In the genomic region with DNA sequence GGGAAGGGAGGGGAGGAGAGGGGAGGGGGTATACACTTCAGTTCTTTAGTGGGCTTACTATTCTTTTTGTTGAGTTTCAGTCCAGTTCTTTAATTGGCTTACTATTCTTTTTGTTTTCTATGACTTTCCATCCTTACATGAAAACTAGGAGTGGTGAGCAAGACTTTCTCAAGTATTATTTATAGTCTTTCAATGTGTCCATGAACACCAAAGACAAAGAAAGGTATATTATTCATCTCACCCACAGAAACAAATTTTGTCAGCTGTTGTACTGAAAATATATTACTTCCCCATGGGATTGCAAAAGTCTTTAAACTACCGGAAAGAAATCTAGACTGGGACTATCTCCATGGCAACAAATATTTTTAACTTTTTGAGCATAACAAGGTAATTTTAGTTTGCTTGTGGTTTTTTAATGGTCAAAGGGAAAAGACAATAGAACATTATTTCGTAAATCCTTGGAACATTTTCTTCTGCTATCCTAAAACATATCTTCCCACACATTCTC, we compare ENCODE assay signal across 10 cellular contexts. TPM values are rescaled to one million over a fixed set of nuclear protein-coding genes. Genes with fewer than 3 reads are reported as not detected.
DNase-seq lines count a peak whose midpoint lies in the region; TF ChIP-seq lines count a peak whose summit lies in the region.
"Had no signal": no experiment of that assay in that cellular context is flagged by ENCODE, and none has a peak within 500 bp of the region (broad histone marks: within the 10 kb centered on the region; RNA-seq: fewer than 3 reads in every experiment).

No MANE protein-coding gene starts in this region.

- H3K4me3 ChIP-seq in skeletal muscle satellite cell (ENCODE audit: low read length) = no peak overlapping the region
- H3K4me3 ChIP-seq: vagina had no signal

- H3K4me1 ChIP-seq in skeletal muscle satellite cell (ENCODE audit: control insufficient read depth, insufficient read depth, low read length) = peaks cover 33% of the 10 kb centered on the region

- H3K36me3 ChIP-seq in skeletal muscle satellite cell (ENCODE audit: insufficient read depth, low read length) = peaks cover 13% of the 10 kb centered on the region

- DNase-seq in GM13977 (ENCODE audit: low spot score) (peak; percentile 23), SKM-1 (lab: John Stamatoyannopoulos, UW; ENCODE audit: unreplicated experiment) (peak; percentile 78), foreskin melanocyte (peak; percentile 83), NCI-H446 (lab: John Stamatoyannopoulos, UW) (no peak), iPS-NIHi7 (ENCODE audit: extremely low spot score) (no peak)
- no peak for DNase-seq in effector CD4-positive, alpha-beta T cell
- no peak for DNase-seq in stimulated activated CD4-positive, alpha-beta T cell treated with anti-CD3 and anti-CD28 coated beads, Interleukin-4, amount 100 ng/mL, for 1 hour
- DNase-seq: activated naive CD8-positive, alpha-beta T cell treated with anti-CD3 and anti-CD28 coated beads, Interleukin-2, amount 10 ng/mL, durations not matched to agents 7 days and 5 days had no signal

- H3K27me3 ChIP-seq in skeletal muscle satellite cell (ENCODE audit: control insufficient read depth, insufficient read depth, low read length) = no peaks in the 10 kb centered on the region
- H3K27me3 ChIP-seq: vagina had no signal

- H3K4me2 ChIP-seq in skeletal muscle satellite cell (ENCODE audit: low read length) = peak overlapping the region; percentile 44

- H3K9me3 ChIP-seq in skeletal muscle satellite cell (replicated peaks; ENCODE audit: low read length) = no peaks in the 10 kb centered on the region
- H3K9me3 ChIP-seq: vagina had no signal

- no peak for TF ChIP-seq CTCF in GM13977 (IDR thresholded peaks at IDR 0.05; ENCODE audit: extremely low read depth, insufficient read depth, missing control alignments)

- in situ Hi-C loops in GM13977 (cut with MboI; ENCODE audit: low pct_unique_long_range_greater_than_20kb, low sequenced_read_pairs, unreplicated experiment) = no loop called here

- H3K9ac ChIP-seq in skeletal muscle satellite cell (ENCODE audit: low read depth, low read length) = no peak overlapping the region

RNA-seq across cellular contexts. Expression of a gene that starts 17.6 kb away (rescaled TPM):
- 27.5 and 35.5 TPM in 2 replicates for total RNA-seq in skeletal muscle satellite cell (2012; rRNA removed)

Comparison
In these comparisons a context has a peak if more than half of its experiments do, and no peak if none do; other contexts are left out.
1. DNase-seq: peak in GM13977 (single experiment), SKM-1 (single experiment) and foreskin melanocyte (single experiment); none in NCI-H446 (0 of 2), effector CD4-positive, alpha-beta T cell (single experiment), iPS-NIHi7 (single experiment) and stimulated activated CD4-positive, alpha-beta T cell treated with anti-CD3 and anti-CD28 coated beads, Interleukin-4, amount 100 ng/mL, for 1 hour (single experiment).